ENCODE assay signal across 8 cellular contexts in the genomic region with DNA sequence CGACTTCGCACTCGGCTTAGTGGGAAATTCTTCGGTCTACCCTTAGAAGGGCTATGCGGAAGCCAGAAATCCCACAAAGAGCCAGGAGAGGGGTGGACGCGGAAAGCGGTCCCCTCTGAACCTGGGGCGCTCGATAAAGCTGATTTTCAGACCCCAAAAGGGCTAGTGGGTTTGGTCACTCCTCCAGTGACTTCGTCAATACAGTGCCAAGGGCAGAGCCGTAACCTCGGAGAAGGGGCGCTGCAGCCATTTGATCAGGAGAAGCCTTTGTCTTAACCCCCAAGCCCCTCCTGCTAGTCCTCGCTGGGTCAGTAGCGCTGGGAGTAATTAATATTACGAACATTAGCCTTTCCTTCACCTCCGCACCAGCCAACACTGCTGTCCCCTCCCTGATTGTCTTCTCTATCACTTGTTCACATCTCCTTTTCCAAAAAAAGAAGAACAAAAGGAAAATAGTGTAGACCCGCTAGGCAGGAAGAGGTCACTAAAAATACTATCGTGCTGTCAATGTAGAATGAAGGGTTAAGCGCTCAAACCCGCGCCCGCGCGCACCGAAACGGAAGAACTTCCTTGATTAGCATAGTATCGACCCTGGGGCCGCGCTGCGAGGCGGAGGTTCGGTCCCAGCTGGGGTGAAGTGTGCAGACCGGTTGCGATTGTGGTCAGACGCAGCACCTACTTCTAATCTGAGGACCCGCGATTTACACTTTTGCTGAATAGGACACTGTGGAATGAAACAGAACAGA.
DNase-seq lines count a peak whose midpoint lies in the region; ATAC-seq and TF ChIP-seq lines count a peak whose summit lies in the region.

No MANE protein-coding gene starts in this region.

- ATAC-seq in GM18909 (IDR thresholded peaks at IDR 0.05; ENCODE audit: poor library complexity, unreplicated experiment) (peak; percentile 44), gastrocnemius medialis (peak; percentile 20 to 35), GM18505 (IDR thresholded peaks at IDR 0.05; ENCODE audit: unreplicated experiment) (no peak)

- intact Hi-C loops in gastrocnemius medialis (cut with DNase I; ENCODE audit: low total_unique reads): no loop called here

- WGBS in iPS DF 6.9 (ENCODE audit: insufficient coverage, insufficient read length): no CpG with 5 or more reads among the region's 39 CpGs

- in situ Hi-C loops in astrocyte of the cerebellum (cut with HindIII; ENCODE audit: low sequenced_read_pairs): no loop called here
- in situ Hi-C loops in gastrocnemius medialis (cut with MboI; ENCODE audit: low sequenced_read_pairs in 4 of 4): no loop called here

- DNase-seq in HUDEP-2 (lab: John Stamatoyannopoulos, UW; ENCODE audit: unreplicated experiment in 76 of 76) (peak in 52 of 76 experiments; percentile 1 to 60 (median 24)), T-helper 1 cell (peak in 4 of 5 donors; percentile 4 to 38 (median 11)), astrocyte of the cerebellum (ENCODE audit: low read depth) (no peak), iPS DF 6.9 (ENCODE audit: low read depth, low spot score) (no peak), gastrocnemius medialis (peak in 1 of 2 donors; percentile 49)

- H3K79me2 ChIP-seq in ACC112 (ENCODE audit: control insufficient read depth, insufficient read depth, low read length, unreplicated experiment): no peaks in the 10 kb centered on the region

- peaks cover 6% of the 10 kb centered on the region for H3K4me1 ChIP-seq in ACC112 (ENCODE audit: control insufficient read depth, insufficient read depth, low read length, unreplicated experiment)
- 0 out of 2 replicates have a peak, but pooled peaks cover 2% of the 10 kb centered on the region for H3K4me1 ChIP-seq in iPS DF 6.9 (ENCODE audit: control insufficient read depth, insufficient read depth, low read length)
- H3K4me1 ChIP-seq in gastrocnemius medialis: peaks cover 35 to 38% of the 10 kb centered on the region in 2 donors

- no peaks in the 10 kb centered on the region for H3K9me3 ChIP-seq in iPS DF 6.9 (ENCODE audit: control insufficient read depth, insufficient read depth, low read length)
- no peaks in the 10 kb centered on the region for H3K9me3 ChIP-seq in gastrocnemius medialis

- TF ChIP-seq CTCF in astrocyte of the cerebellum (IDR thresholded peaks at IDR 0.05; ENCODE audit: low read depth, low read length, missing control alignments) (no peak), gastrocnemius medialis (IDR thresholded peaks at IDR 0.05 in 4 of 5, conservative IDR thresholded peaks at IDR 0.05 in 1 of 5) (no peak)

- H3K27me3 ChIP-seq in ACC112 (ENCODE audit: insufficient read depth, low read length) (peaks cover 27% of the 10 kb centered on the region), iPS DF 6.9 (ENCODE audit: control insufficient read depth, insufficient read depth, low read length) (peaks cover 21% of the 10 kb centered on the region), gastrocnemius medialis (no peaks in the 10 kb centered on the region)

- no peak for TF ChIP-seq POLR2A in gastrocnemius medialis (IDR thresholded peaks at IDR 0.05)
- TF ChIP-seq POLR2A in GM18505 (IDR thresholded peaks at IDR 0.05; ENCODE audit: borderline replicate concordance, extremely low read depth, insufficient read depth, insufficient read length): no peak

- H3K27ac ChIP-seq in ACC112 (ENCODE audit: low read depth, low read length): no peak overlapping the region
- H3K27ac ChIP-seq in iPS DF 6.9 (ENCODE audit: low read length): no peak overlapping the region
- peak overlapping the region; percentile 93 to 97 (median 96) for H3K27ac ChIP-seq in gastrocnemius medialis

- H3K36me3 ChIP-seq in ACC112 (ENCODE audit: insufficient read depth, low read length) (no peaks in the 10 kb centered on the region), iPS DF 6.9 (ENCODE audit: control insufficient read depth, insufficient read depth, low read length) (no peaks in the 10 kb centered on the region), gastrocnemius medialis (no peaks in the 10 kb centered on the region)

- peak overlapping the region; percentile 80 for H3K4me3 ChIP-seq in ACC112 (ENCODE audit: low read depth, low read length)
- H3K4me3 ChIP-seq in astrocyte of the cerebellum (ENCODE audit: low read depth, low read length): peak overlapping the region; percentile 70
- peak overlapping the region; percentile 84; the same call in 1 of the 2 replicates for H3K4me3 ChIP-seq in iPS DF 6.9 (ENCODE audit: low read length)
- H3K4me3 ChIP-seq in gastrocnemius medialis: peak overlapping the region; percentile 77 to 97 (median 89)

- H2AFZ ChIP-seq in ACC112 (ENCODE audit: low read length, unreplicated experiment): peak overlapping the region; percentile 53

Comparison
In these comparisons a context has a peak if more than half of its experiments do, and no peak if none do; other contexts are left out.
1. H3K27ac ChIP-seq: peak in gastrocnemius medialis (4 of 4); none in ACC112 (single experiment) and iPS DF 6.9 (single experiment).
2. DNase-seq: peak in HUDEP-2 (52 of 76) and T-helper 1 cell (4 of 5); none in astrocyte of the cerebellum (single experiment) and iPS DF 6.9 (single experiment).
3. Peak in every context shown above with its lines, with median percentiles within 50 percentile points of each other: H3K4me3 ChIP-seq.